In the genomic region with DNA sequence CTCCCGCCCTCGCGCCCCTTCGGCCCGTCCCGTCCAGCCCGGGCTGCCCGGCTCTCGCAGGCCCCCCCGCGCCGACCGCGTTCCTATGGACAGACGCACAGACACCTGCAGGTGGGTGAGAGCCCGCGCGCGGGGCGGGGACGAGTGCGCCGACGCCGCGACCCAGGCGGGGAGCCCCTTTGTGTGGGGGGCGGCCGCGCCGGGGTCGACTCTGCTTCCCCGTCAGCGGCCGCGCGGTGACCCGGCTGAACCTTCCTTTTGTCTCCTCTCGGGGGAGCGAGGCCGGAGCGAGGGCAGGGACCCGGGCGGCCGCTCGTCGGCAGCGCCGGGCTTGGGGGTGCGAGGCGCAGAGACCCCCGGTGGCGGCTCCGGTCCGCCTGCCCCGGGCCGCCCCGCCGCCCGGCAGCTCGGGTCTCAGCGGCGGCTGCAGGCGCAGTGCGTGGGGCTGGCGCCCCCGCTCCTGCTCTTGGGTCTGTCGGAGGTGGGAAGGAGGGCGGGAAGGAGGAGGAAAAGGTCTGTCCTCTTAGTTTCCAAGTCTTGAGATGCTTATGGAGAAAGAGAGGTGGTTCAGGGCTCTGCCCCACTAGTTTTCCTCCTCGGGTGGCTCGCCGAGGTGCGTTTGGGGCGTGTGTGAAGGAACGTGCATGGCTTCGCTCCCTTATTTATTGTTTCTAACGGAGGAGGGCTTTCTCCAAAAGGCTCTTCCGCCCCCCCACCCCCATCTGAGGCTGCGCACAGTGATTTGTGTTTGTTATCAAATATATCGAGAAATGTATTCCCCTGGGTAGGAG, we compare ENCODE assay signal across 7 cellular contexts. TPM values are rescaled to one million over a fixed set of nuclear protein-coding genes. Genes with fewer than 3 reads are reported as not detected.
DNase-seq lines count a peak whose midpoint lies in the region; ATAC-seq, FAIRE-seq and TF ChIP-seq lines count a peak whose summit lies in the region.

No MANE protein-coding gene starts in this region.

- H3K36me3 ChIP-seq in WERI-Rb-1: peaks cover 17% of the 10 kb centered on the region
- H3K36me3 ChIP-seq in bronchial epithelial cell (ENCODE audit: control insufficient read depth, insufficient read depth, low read length): no peaks in the 10 kb centered on the region

- peak; percentile 41 for ATAC-seq in HG02571 (IDR thresholded peaks at IDR 0.05; ENCODE audit: unreplicated experiment)

- no peak for FAIRE-seq in bronchial epithelial cell (lab: Jason Lieb, UNC)

- in situ Hi-C loops in GM13977 (cut with MboI; ENCODE audit: low pct_unique_long_range_greater_than_20kb, low sequenced_read_pairs, unreplicated experiment): no loop called here

- no peaks in the 10 kb centered on the region for H3K27me3 ChIP-seq in WERI-Rb-1 (ENCODE audit: insufficient read depth, low read depth, severe bottlenecking)
- H3K27me3 ChIP-seq in bronchial epithelial cell (ENCODE audit: control insufficient read depth, insufficient read depth, low read length): no peaks in the 10 kb centered on the region

- peak overlapping the region; percentile 93 for H3K4me3 ChIP-seq in WERI-Rb-1 (ENCODE audit: low read depth, low read length)
- peak overlapping the region; percentile 80 for H3K4me3 ChIP-seq in bronchial epithelial cell (ENCODE audit: low read depth, low read length)

- TF ChIP-seq CTCF in GM13977 (IDR thresholded peaks at IDR 0.05; ENCODE audit: extremely low read depth, insufficient read depth, missing control alignments) (no peak), WERI-Rb-1 (IDR thresholded peaks at IDR 0.05; ENCODE audit: low read depth, low read length) (no peak), bronchial epithelial cell (IDR thresholded peaks at IDR 0.05; ENCODE audit: insufficient read depth, low read length, severe bottlenecking) (no peak)

- H3K27ac ChIP-seq in WERI-Rb-1: peak overlapping the region; percentile 96

- DNase-seq in GM13977 (ENCODE audit: low spot score): peak; percentile 79
- DNase-seq in NAMALWA (ENCODE audit: low spot score): peak; percentile 81
- DNase-seq in WERI-Rb-1: peak; percentile 74
- DNase-seq in bronchial epithelial cell (ENCODE audit: low read depth): peak; percentile 37
- peak; percentile 34 for DNase-seq in kidney glomerular epithelial cell (lab: John Stamatoyannopoulos, UW)
- peak; percentile 18 to 41 (median 32) for DNase-seq in stimulated activated CD4-positive, alpha-beta T cell treated with anti-CD3 and anti-CD28 coated beads, Interleukin-1b, Interleukin-23, amount 100 ng/mL, for 24 hours (ENCODE audit: low read depth in 4 of 4, low spot score in 1 of 4)

- H3K9me3 ChIP-seq in WERI-Rb-1 (ENCODE audit: severe bottlenecking): no peaks in the 10 kb centered on the region

RNA-seq across cellular contexts. Expression of gene KIAA1958, which starts 0.6 kb away (rescaled TPM):
- total RNA-seq in bronchial epithelial cell: 1.8 TPM in 2 replicates

Comparison
In these comparisons a context has a peak if more than half of its experiments do, and no peak if none do; other contexts are left out.
1. Peak in every context shown above with its lines: DNase-seq, ATAC-seq, H3K4me3 ChIP-seq and H3K27ac ChIP-seq.